14 cellular contexts compared by ENCODE assay signal in genomic region chr2:238601433-238602222, GRCh38.
DNase-seq lines count a peak whose midpoint lies in the region; ATAC-seq, FAIRE-seq and TF ChIP-seq lines count a peak whose summit lies in the region.
"Had no signal": no experiment of that assay in that cellular context is flagged by ENCODE, and none has a peak within 500 bp of the region (broad histone marks: within the 10 kb centered on the region; RNA-seq: fewer than 3 reads in every experiment).

No MANE protein-coding gene starts in this region.

- H3K9ac ChIP-seq in endodermal cell (ENCODE audit: extremely low read depth, low read length, poor library complexity, severe bottlenecking) = no peak overlapping the region

- no peaks in the 10 kb centered on the region for H3K36me3 ChIP-seq in mucosa of descending colon (ENCODE audit: low read depth)
- no peaks in the 10 kb centered on the region for H3K36me3 ChIP-seq in tibial nerve
- no peaks in the 10 kb centered on the region for H3K36me3 ChIP-seq in naive thymus-derived CD4-positive, alpha-beta T cell (ENCODE audit: control insufficient read depth in 2 of 3, insufficient read depth in 3 of 3, low read length in 3 of 3)
- no peaks in the 10 kb centered on the region for H3K36me3 ChIP-seq in endodermal cell (ENCODE audit: control insufficient read depth, insufficient read depth, low read length)

- H3K27me3 Mint-ChIP-seq in naive thymus-derived CD4-positive, alpha-beta T cell = peaks cover 12 to 40% (median 33%) of the 10 kb centered on the region in 5 donors
- H3K27me3 Mint-ChIP-seq in endodermal cell (ENCODE audit: insufficient read depth) = peaks cover 1% of the 10 kb centered on the region

- TF ChIP-seq POLR2A in tibial nerve (IDR thresholded peaks at IDR 0.05) = no peak

- WGBS in tibial nerve, 2 donors = 59 to 68% methylated on average over 11 of the region's 11 CpGs
- WGBS in endodermal cell (ENCODE audit: insufficient coverage in 1 of 2, insufficient read length in 1 of 2), 2 experiments = 80 to 87% methylated on average over 7 to 11 of the region's 11 CpGs

- H3K4me1 ChIP-seq in mucosa of descending colon (ENCODE audit: low read depth) (no peaks in the 10 kb centered on the region), tibial nerve (peaks cover 0 to 25% (median 9%) of the 10 kb centered on the region in 4 donors), endodermal cell (ENCODE audit: control insufficient read depth, insufficient read depth, low read length) (no peaks in the 10 kb centered on the region)
- no peaks in the 10 kb centered on the region for H3K4me1 ChIP-seq in naive thymus-derived CD4-positive, alpha-beta T cell (ENCODE audit: control insufficient read depth in 2 of 2, insufficient read depth in 2 of 2, low read length in 2 of 2)

- H3K36me3 Mint-ChIP-seq in naive thymus-derived CD4-positive, alpha-beta T cell = peaks cover 0 to 15% (median 0%) of the 10 kb centered on the region in 5 donors
- no peaks in the 10 kb centered on the region for H3K36me3 Mint-ChIP-seq in endodermal cell (ENCODE audit: low read depth)

- H3K27ac Mint-ChIP-seq in naive thymus-derived CD4-positive, alpha-beta T cell = no peak overlapping the region
- H3K27ac Mint-ChIP-seq in endodermal cell = no peak overlapping the region

- intact Hi-C loops in mucosa of descending colon (cut with DNase I, micrococcal nuclease) = no loop called here
- intact Hi-C loops in naive thymus-derived CD4-positive, alpha-beta T cell (cut with micrococcal nuclease) = no loop called here

- H3K4me3 ChIP-seq in epithelial cell of proximal tubule (ENCODE audit: low read depth, low read length) (no peak overlapping the region), mucosa of descending colon (no peak overlapping the region), tibial nerve (no peak overlapping the region), endodermal cell (ENCODE audit: low read length) (no peak overlapping the region)
- H3K4me3 ChIP-seq in naive thymus-derived CD4-positive, alpha-beta T cell (ENCODE audit: low read length) = no peak overlapping the region

- peaks cover 1 to 35% (median 13%) of the 10 kb centered on the region in 11 donors for H3K9me3 Mint-ChIP-seq in naive thymus-derived CD4-positive, alpha-beta T cell
- peaks cover 8% of the 10 kb centered on the region for H3K9me3 Mint-ChIP-seq in endodermal cell

- H3K9me3 ChIP-seq in mucosa of descending colon (no peaks in the 10 kb centered on the region), tibial nerve (peaks cover 0 to 13% (median 0%) of the 10 kb centered on the region in 4 donors), endodermal cell (ENCODE audit: control insufficient read depth, low read length) (no peaks in the 10 kb centered on the region)
- peaks cover 0 to 8% (median 0%) of the 10 kb centered on the region in 3 experiments for H3K9me3 ChIP-seq in naive thymus-derived CD4-positive, alpha-beta T cell (ENCODE audit: control insufficient read depth in 2 of 3, low read length in 3 of 3)

- H3K4me3 Mint-ChIP-seq in naive thymus-derived CD4-positive, alpha-beta T cell = no peak overlapping the region
- no peak overlapping the region for H3K4me3 Mint-ChIP-seq in endodermal cell

- CTCF ChIA-PET in naive thymus-derived CD4-positive, alpha-beta T cell (lab: Charles Lee) = no interaction called here

- peak; percentile 36 for ATAC-seq in mucosa of descending colon
- no peak for ATAC-seq in naive thymus-derived CD4-positive, alpha-beta T cell

- H3K27ac ChIP-seq in tibial nerve (peak overlapping the region in 3 of 4 donors; percentile 11 to 76 (median 72)), endodermal cell (ENCODE audit: low read depth, low read length) (no peak overlapping the region)
- H3K27ac ChIP-seq in naive thymus-derived CD4-positive, alpha-beta T cell (ENCODE audit: low read depth, low read length) = no peak overlapping the region

- POLR2A ChIA-PET in naive thymus-derived CD4-positive, alpha-beta T cell (lab: Charles Lee) = no interaction called here

- peaks cover 0 to 10% (median 8%) of the 10 kb centered on the region in 7 donors for H3K4me1 Mint-ChIP-seq in naive thymus-derived CD4-positive, alpha-beta T cell
- H3K4me1 Mint-ChIP-seq in endodermal cell = no peaks in the 10 kb centered on the region

- FAIRE-seq in GM19239 (lab: Jason Lieb, UNC) = no peak
- FAIRE-seq: GM12891, small intestine had no signal

- TF ChIP-seq CTCF in epithelial cell of proximal tubule (conservative IDR thresholded peaks at IDR 0.05; ENCODE audit: low read depth, low read length) (no peak), mucosa of descending colon (IDR thresholded peaks at IDR 0.05) (no peak), tibial nerve (IDR thresholded peaks at IDR 0.05) (no peak), endodermal cell (conservative IDR thresholded peaks at IDR 0.05) (no peak)

- H3K27me3 ChIP-seq in tibial nerve = no peaks in the 10 kb centered on the region
- no peaks in the 10 kb centered on the region for H3K27me3 ChIP-seq in naive thymus-derived CD4-positive, alpha-beta T cell (ENCODE audit: control insufficient read depth in 2 of 2, insufficient read depth in 2 of 2, low read length in 2 of 2)
- no peaks in the 10 kb centered on the region for H3K27me3 ChIP-seq in endodermal cell (ENCODE audit: control insufficient read depth, insufficient read depth, low read length, poor library complexity, severe bottlenecking)

- DNase-seq in M059J (ENCODE audit: low read depth) (peak; percentile 45), epithelial cell of proximal tubule (ENCODE audit: low read depth) (peak; percentile 36), mucosa of descending colon (peak in 1 of 3 donors; percentile 51), tibial nerve (ENCODE audit: low spot score in 2 of 2) (peak in 1 of 2 donors; percentile 37), NCI-H526 (lab: John Stamatoyannopoulos, UW) (no peak), GM19239 (ENCODE audit: insufficient read length, low spot score) (no peak), endodermal cell (no peak)
- DNase-seq in naive thymus-derived CD4-positive, alpha-beta T cell = no peak
- DNase-seq: activated T-cell treated with anti-CD3 and anti-CD28 coated beads, Interleukin-2, amount 50 U/mL, for 48 hours; caudate nucleus; mesendoderm; SHP77 treated with DMSO at 0.1 percent for 48 hours; small intestine had no signal

- TF ChIP-seq EP300 in tibial nerve (IDR thresholded peaks at IDR 0.05) = peak in 1 of 2 donors; percentile 46

Comparison
In these comparisons a context has a peak if more than half of its experiments do, and no peak if none do; other contexts are left out.
1. DNase-seq: peak in M059J (single experiment) and epithelial cell of proximal tubule (single experiment); none in NCI-H526 (0 of 2), GM19239 (single experiment), naive thymus-derived CD4-positive, alpha-beta T cell (0 of 9) and endodermal cell (single experiment).
2. H3K27ac ChIP-seq: peak in tibial nerve (3 of 4); none in naive thymus-derived CD4-positive, alpha-beta T cell (single experiment) and endodermal cell (single experiment).